ENCODE assay signal across 8 cellular contexts in the genomic region with DNA sequence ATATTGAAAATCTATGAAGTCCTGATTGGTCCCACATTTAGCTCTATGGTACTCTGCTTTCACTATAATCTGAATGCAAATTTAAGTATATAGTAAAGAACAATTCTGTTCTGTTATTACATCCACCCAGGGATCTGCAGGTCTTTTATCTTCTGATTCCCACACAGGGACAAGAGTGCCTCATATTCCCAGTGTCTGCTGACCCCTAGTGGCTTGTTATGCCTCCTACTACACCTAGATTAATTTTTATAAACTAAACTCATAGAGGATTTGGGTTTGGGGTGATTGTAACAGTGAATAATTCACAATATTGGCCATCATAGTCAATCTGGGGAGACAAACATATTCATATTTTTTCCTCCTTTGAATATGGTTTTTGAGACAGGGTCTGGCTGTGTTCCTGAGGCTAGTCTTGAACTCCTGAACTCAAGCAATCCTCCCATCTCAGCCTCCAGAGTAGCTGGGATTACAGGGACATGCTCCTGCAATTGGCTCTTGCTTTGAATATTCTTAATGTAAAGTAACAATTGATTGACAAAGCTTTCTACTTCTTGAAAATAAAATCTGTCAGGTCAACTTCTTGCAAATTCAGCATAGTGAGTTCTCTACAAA.
DNase-seq lines count a peak whose midpoint lies in the region; ATAC-seq and FAIRE-seq lines count a peak whose summit lies in the region.

No MANE protein-coding gene starts in this region.

- no peaks in the 10 kb centered on the region for H3K9me3 Mint-ChIP-seq in activated naive CD8-positive, alpha-beta T cell treated with anti-CD3 and anti-CD28 coated beads, Interleukin-2, amount 50 U/mL, for 24 hours

- no peaks in the 10 kb centered on the region for H3K27me3 Mint-ChIP-seq in activated naive CD8-positive, alpha-beta T cell treated with anti-CD3 and anti-CD28 coated beads, Interleukin-2, amount 50 U/mL, for 24 hours

- no peak overlapping the region for H3K9ac ChIP-seq in adipocyte (ENCODE audit: low read length)

- H3K9me3 ChIP-seq in adipocyte (ENCODE audit: control insufficient read depth, low read length) (no peaks in the 10 kb centered on the region), iPS DF 6.9 (ENCODE audit: control insufficient read depth, insufficient read depth, low read length) (no peaks in the 10 kb centered on the region)

- ATAC-seq in GM18909 (IDR thresholded peaks at IDR 0.05; ENCODE audit: poor library complexity, unreplicated experiment) (peak; percentile 80), HG03064 (IDR thresholded peaks at IDR 0.05; ENCODE audit: low read depth, unreplicated experiment) (peak; percentile 53)
- ATAC-seq in activated naive CD8-positive, alpha-beta T cell treated with anti-CD3 and anti-CD28 coated beads, Interleukin-2, amount 50 U/mL, for 24 hours = no peak

- no peaks in the 10 kb centered on the region for H3K36me3 Mint-ChIP-seq in activated naive CD8-positive, alpha-beta T cell treated with anti-CD3 and anti-CD28 coated beads, Interleukin-2, amount 50 U/mL, for 24 hours (ENCODE audit: low read depth)

- H3K4me3 Mint-ChIP-seq in activated naive CD8-positive, alpha-beta T cell treated with anti-CD3 and anti-CD28 coated beads, Interleukin-2, amount 50 U/mL, for 24 hours = no peak overlapping the region

- no peak overlapping the region for H3K27ac Mint-ChIP-seq in activated naive CD8-positive, alpha-beta T cell treated with anti-CD3 and anti-CD28 coated beads, Interleukin-2, amount 50 U/mL, for 24 hours

- DNase-seq in COR-L47 (lab: John Stamatoyannopoulos, UW) = peak; percentile 56
- DNase-seq in NCI-H2029 treated with DMSO at 0.1 percent for 48 hours (lab: John Stamatoyannopoulos, UW) = peak; percentile 61
- peak; percentile 62 for DNase-seq in adipocyte (ENCODE audit: low read depth)
- DNase-seq in iPS DF 6.9 (ENCODE audit: low read depth, low spot score) = peak; percentile 43
- DNase-seq in urothelium cell line (ENCODE audit: low spot score) = peak; percentile 20
- DNase-seq in activated naive CD8-positive, alpha-beta T cell treated with anti-CD3 and anti-CD28 coated beads, Interleukin-2, amount 50 U/mL, for 24 hours = no peak

- no peaks in the 10 kb centered on the region for H3K27me3 ChIP-seq in adipocyte (replicated peaks; ENCODE audit: control insufficient read depth, insufficient read depth, low read length)
- no peaks in the 10 kb centered on the region for H3K27me3 ChIP-seq in iPS DF 6.9 (ENCODE audit: control insufficient read depth, insufficient read depth, low read length)

- H3K4me1 Mint-ChIP-seq in activated naive CD8-positive, alpha-beta T cell treated with anti-CD3 and anti-CD28 coated beads, Interleukin-2, amount 50 U/mL, for 24 hours = no peaks in the 10 kb centered on the region

- H3K36me3 ChIP-seq in adipocyte (ENCODE audit: control insufficient read depth, insufficient read depth, low read length, severe bottlenecking) = no peaks in the 10 kb centered on the region
- H3K36me3 ChIP-seq in iPS DF 6.9 (ENCODE audit: control insufficient read depth, insufficient read depth, low read length) = no peaks in the 10 kb centered on the region

- H3K4me1 ChIP-seq in adipocyte (ENCODE audit: control insufficient read depth, insufficient read depth, low read length) (peaks cover 14% of the 10 kb centered on the region), iPS DF 6.9 (ENCODE audit: control insufficient read depth, insufficient read depth, low read length) (peaks cover 2% of the 10 kb centered on the region; the same call in 1 of the 2 replicates)

- no peak for FAIRE-seq in urothelium cell line (lab: Jason Lieb, UNC)

- no peak overlapping the region for H3K27ac ChIP-seq in iPS DF 6.9 (ENCODE audit: low read length)

- H3K4me3 ChIP-seq in adipocyte (ENCODE audit: low read length) (no peak overlapping the region), iPS DF 6.9 (ENCODE audit: low read length) (no peak overlapping the region)
